In genomic region chr5:145509336-145510150, GRCh38 we compare ENCODE assay signal across 15 cellular contexts.
A peak's percentile ranks its signal among the peaks of the same experiment; 100 is the strongest.
DNase-seq lines count a peak whose midpoint lies in the region; ATAC-seq and TF ChIP-seq lines count a peak whose summit lies in the region.
"Had no signal": no experiment of that assay in that cellular context is flagged by ENCODE, and none has a peak within 500 bp of the region (broad histone marks: within the 10 kb centered on the region; RNA-seq: fewer than 3 reads in every experiment).

No MANE protein-coding gene starts in this region.

- H3K4me3 ChIP-seq in fibroblast of the aortic adventitia (ENCODE audit: low read depth, low read length) = no peak overlapping the region
- H3K4me3 ChIP-seq: ascending aorta had no signal

- no peak for TF ChIP-seq CTCF in fibroblast of the aortic adventitia (IDR thresholded peaks at IDR 0.05; ENCODE audit: insufficient read depth, low read length)

- intact Hi-C loops in sciatic nerve (cut with DNase I) = no loop called here

- DNase-seq in ELR (ENCODE audit: low read depth) = peak; percentile 21
- peak; percentile 9 for DNase-seq in NCI-H1105 (lab: John Stamatoyannopoulos, UW)
- DNase-seq in fibroblast of the aortic adventitia (ENCODE audit: low read depth) = peak; percentile 52
- no peak for DNase-seq in sciatic nerve (ENCODE audit: low spot score)
- DNase-seq in activated naive CD4-positive, alpha-beta T cell treated with Interleukin-2 at 50 U/mL for 16 hours = no peak
- DNase-seq in activated CD8-positive, alpha-beta memory T cell treated with anti-CD3 and anti-CD28 coated beads, Interleukin-2, amount 50 U/mL, for 48 hours = no peak
- DNase-seq: activated CD4-positive, alpha-beta T cell treated with anti-CD3 and anti-CD28 coated beads, Interleukin-2, amount 10 ng/mL, durations not matched to agents 24 days and 14 days; activated naive CD4-positive, alpha-beta T cell; foreskin melanocyte; NCI-H187 treated with DMSO at 0.1 percent for 48 hours; NCI-H510A; occipital lobe had no signal

- ATAC-seq in sciatic nerve (peak; percentile 32), HG02623 (IDR thresholded peaks at IDR 0.05; ENCODE audit: unreplicated experiment) (no peak)
- ATAC-seq: left lobe of liver had no signal

Comparison
In these comparisons a context has a peak if more than half of its experiments do, and no peak if none do; other contexts are left out.
1. DNase-seq: peak in ELR (single experiment), NCI-H1105 (single experiment) and fibroblast of the aortic adventitia (single experiment); none in sciatic nerve (single experiment), activated naive CD4-positive, alpha-beta T cell treated with Interleukin-2 at 50 U/mL for 16 hours (single experiment) and activated CD8-positive, alpha-beta memory T cell treated with anti-CD3 and anti-CD28 coated beads, Interleukin-2, amount 50 U/mL, for 48 hours (single experiment).